In genomic region chrX:97740044-97740443, GRCh38 we compare ENCODE assay signal across 22 cellular contexts.
DNase-seq lines count a peak whose midpoint lies in the region; ATAC-seq, FAIRE-seq and TF ChIP-seq lines count a peak whose summit lies in the region.
"Had no signal": no experiment of that assay in that cellular context is flagged by ENCODE, and none has a peak within 500 bp of the region (broad histone marks: within the 10 kb centered on the region; RNA-seq: fewer than 3 reads in every experiment).

No MANE protein-coding gene starts in this region.

- H3K9ac ChIP-seq in PC-3 (ENCODE audit: low read length): no peak overlapping the region

- peak overlapping the region; percentile 74 for H3K4me2 ChIP-seq in PC-3 (ENCODE audit: low read length)

- no peaks in the 10 kb centered on the region for H3K9me2 ChIP-seq in PC-3 (replicated peaks; ENCODE audit: low read length)

- H3K36me3 ChIP-seq in PC-3 (ENCODE audit: low read depth, low read length): no peaks in the 10 kb centered on the region
- no peaks in the 10 kb centered on the region for H3K36me3 ChIP-seq in HAP-1 (replicated peaks)

- intact Hi-C loops in PC-3 (cut with micrococcal nuclease): no loop called here

- H3K4me1 ChIP-seq in PC-3 (ENCODE audit: insufficient read depth, low read length) (peaks cover 38% of the 10 kb centered on the region), HAP-1 (no peaks in the 10 kb centered on the region)

- H3K27ac ChIP-seq in PC-3 (ENCODE audit: low read length): peak overlapping the region; percentile 84
- H3K27ac ChIP-seq: HL-60 had no signal

- POLR2A ChIA-PET in PC-3 (lab: Charles Lee; ENCODE audit: unreplicated experiment): interaction anchor here (0.7 kb wide), 1 partner anchor 345 kb away, joined by 5 read pairs; no protein-coding TSS in a partner anchor

- no peaks in the 10 kb centered on the region for H4K20me1 ChIP-seq in PC-3 (ENCODE audit: low read length)

- H3K4me3 ChIP-seq in PC-3 (ENCODE audit: low read length): peak overlapping the region; percentile 21; the same call in 1 of the 2 replicates
- H3K4me3 ChIP-seq in HAP-1: no peak overlapping the region

- H3K27me3 ChIP-seq in PC-3 (ENCODE audit: low read length) (no peaks in the 10 kb centered on the region), HAP-1 (ENCODE audit: low read depth) (no peaks in the 10 kb centered on the region)

- FAIRE-seq in colon (lab: Jason Lieb, UNC): peak; percentile 57
- FAIRE-seq: GM12892 had no signal

- in situ Hi-C loops in HAP-1 (cut with MboI; ENCODE audit: low sequenced_read_pairs): no loop called here

- ATAC-seq in PC-3: peak; percentile 75

- BruUV-seq in PC-3 (replicated peaks; lab: Mats Ljungman, UMichigan): no TSS peak

- TF ChIP-seq CTCF in PC-3 (conservative IDR thresholded peaks at IDR 0.05; ENCODE audit: low read depth, low read length) (no peak), GM10266 (IDR thresholded peaks at IDR 0.05; ENCODE audit: control insufficient read depth, insufficient read depth, low read depth, missing control alignments) (no peak)

- H3K79me2 ChIP-seq in PC-3 (ENCODE audit: low read length): no peaks in the 10 kb centered on the region

- no peaks in the 10 kb centered on the region for H3K9me3 ChIP-seq in PC-3 (ENCODE audit: low read length)
- peaks cover 5% of the 10 kb centered on the region for H3K9me3 ChIP-seq in HAP-1

- CTCF ChIA-PET in PC-3 (lab: Charles Lee): no interaction called here

- H3F3A ChIP-seq in PC-3 (ENCODE audit: low read length, unreplicated experiment): peaks cover 7% of the 10 kb centered on the region

- H2AFZ ChIP-seq in PC-3 (ENCODE audit: low read length): no peak overlapping the region

- DNase-seq in ELR (ENCODE audit: low read depth) (peak; percentile 3), PC-3 (peak; percentile 72), kidney glomerular epithelial cell (lab: John Stamatoyannopoulos, UW) (peak; percentile 1), HPDE6-E6E7 (ENCODE audit: extremely low spot score) (no peak), dermis blood vessel endothelial cell (no peak), GM10266 (ENCODE audit: extremely low spot score) (no peak), HAP-1 (ENCODE audit: low spot score in 2 of 2) (no peak)
- DNase-seq: C1 segment of cervical spinal cord; CD8-positive, alpha-beta memory T cell; DMS53; EL; GOT3; Kasumi-1; NCI-H1092 treated with DMSO at 0.1 percent for 48 hours; NCI-H146; NCI-H2081; NCI-H748 treated with DMSO at 0.1 percent for 48 hours; NK-92 treated with Interleukin-12 subunit alpha and Interleukin-12 subunit beta, amount 100 ng/mL, for 24 hours; RPMI8226 had no signal

Comparison
In these comparisons a context has a peak if more than half of its experiments do, and no peak if none do; other contexts are left out.
1. DNase-seq: peak in ELR (single experiment), PC-3 (single experiment) and kidney glomerular epithelial cell (single experiment); none in HPDE6-E6E7 (single experiment), dermis blood vessel endothelial cell (single experiment), GM10266 (single experiment) and HAP-1 (0 of 2).